In the genomic region with DNA sequence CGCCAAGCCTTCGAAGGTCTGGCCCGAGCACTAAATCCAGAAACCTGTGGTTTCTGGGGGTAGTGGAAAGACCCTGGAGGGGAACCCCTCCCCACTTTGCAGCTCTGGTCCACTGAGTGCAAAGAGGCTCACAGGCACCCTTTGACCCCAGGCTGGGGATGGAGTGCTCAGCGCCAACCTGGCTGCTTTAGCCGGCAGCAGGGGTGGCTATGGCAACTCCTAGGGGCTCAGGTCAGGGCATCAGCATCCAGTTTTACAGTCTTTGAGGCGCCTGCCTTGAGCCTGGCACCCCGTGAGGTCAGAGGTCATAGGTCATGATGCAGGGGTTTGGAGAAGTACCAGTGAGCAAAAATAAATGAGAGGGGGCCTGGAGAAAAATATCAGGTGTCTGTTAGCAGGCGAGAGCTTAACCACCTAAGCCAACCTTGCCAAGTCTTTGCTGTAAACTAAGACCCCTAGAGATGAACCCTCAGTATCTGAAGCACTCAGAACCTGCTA, we compare ENCODE assay signal across 32 cellular contexts. TPM values are rescaled to one million over a fixed set of nuclear protein-coding genes. Genes with fewer than 3 reads are reported as not detected.
"Had no signal": no experiment of that assay in that cellular context is flagged by ENCODE, and none has a peak within 500 bp of the region (broad histone marks: within the 10 kb centered on the region; RNA-seq: fewer than 3 reads in every experiment).

No MANE protein-coding gene starts in this region.

- H3K9me2 ChIP-seq: SK-N-SH had no signal

- H3K4me1 Mint-ChIP-seq: activated CD4-positive, alpha-beta T cell treated with anti-CD3 and anti-CD28 coated beads, Interleukin-2, amount 10 ng/mL, durations not matched to agents 24 days and 14 days had no signal

- FAIRE-seq: TTC549 had no signal

- H3K9ac ChIP-seq: SK-N-SH had no signal

- H3K9me3 Mint-ChIP-seq: activated CD4-positive, alpha-beta T cell treated with anti-CD3 and anti-CD28 coated beads, Interleukin-2, amount 10 ng/mL, durations not matched to agents 24 days and 14 days; activated CD8-positive, alpha-beta T cell treated with anti-CD3 and anti-CD28 coated beads for 36 hours; activated naive CD4-positive, alpha-beta T cell treated with anti-CD3 and anti-CD28 coated beads, Interleukin-2, amount 50 U/mL, for 72 hours; activated T-helper 1 cell treated with anti-CD3 and anti-CD28 coated beads, Interleukin-12 subunit alpha, Interleukin-12 subunit beta, Interleukin-2, Interleukin-4 antibody, amounts not matched to agents 30 ng/mL and 10 ng/mL and 1 ng/mL, durations not matched to agents 14 hours and 24 hours and 36 hours; T-helper 1 cell treated with Interleukin-12 subunit alpha and Interleukin-12 subunit beta and Interleukin-4 antibody, amounts not matched to agents 30 μg/mL and 1 μg/mL, for 36 hours; T-helper 2 cell treated with Interferon-gamma antibody and Interleukin-4, amounts not matched to agents 5 μg/mL and 100 μg/mL, for 36 hours had no signal

- H3K27me3 ChIP-seq: ascending aorta, cardiac muscle cell, MG63, Peyer's patch, SJSA1 had no signal

- H3K27ac ChIP-seq: ascending aorta, cardiac muscle cell, Peyer's patch, SJSA1 had no signal

- H3K36me3 Mint-ChIP-seq: activated naive CD4-positive, alpha-beta T cell treated with anti-CD3 and anti-CD28 coated beads, Interleukin-2, amount 50 U/mL, for 72 hours had no signal

- DNase-seq: activated CD4-positive, alpha-beta T cell treated with anti-CD3 and anti-CD28 coated beads, Interleukin-2, amount 10 ng/mL, durations not matched to agents 24 days and 14 days; activated CD4-positive, alpha-beta T cell treated with anti-CD3 and anti-CD28 coated beads, Interleukin-2, amount 50 U/mL, for 4 hours; activated CD8-positive, alpha-beta T cell treated with anti-CD3 and anti-CD28 coated beads for 36 hours; activated naive CD4-positive, alpha-beta T cell; activated T-cell treated with anti-CD3 and anti-CD28 coated beads, Interleukin-2, amount 50 U/mL, for 1 hour; amniotic stem cell; Kasumi-1; KG1; MG63; NCI-H1048; NCI-H1105 treated with DMSO at 0.1 percent for 48 hours; NCI-H1436; NCI-H1694; NCI-H2029; NCI-H345; NCI-H524 treated with DMSO at 0.1 percent for 48 hours; NK-92 treated with Interleukin-12 subunit alpha and Interleukin-12 subunit beta, amount 100 ng/mL, for 24 hours; PC-3; Peyer's patch; RPMI8226; SHP77 treated with DMSO at 0.1 percent for 48 hours; SK-N-SH had no signal

- H3K4me2 ChIP-seq: SK-N-SH had no signal

- H3K36me3 ChIP-seq: ascending aorta, cardiac muscle cell, MG63, Peyer's patch, SJSA1 had no signal

- H3K4me3 ChIP-seq: ascending aorta, cardiac muscle cell, MG63, Peyer's patch, SJSA1 had no signal

- H3K9me3 ChIP-seq: ascending aorta, MG63, Peyer's patch, SJSA1, SK-N-SH had no signal

- H3K4me1 ChIP-seq: ascending aorta, Peyer's patch had no signal

- ATAC-seq: activated CD8-positive, alpha-beta T cell treated with anti-CD3 and anti-CD28 coated beads for 36 hours; activated naive CD4-positive, alpha-beta T cell treated with anti-CD3 and anti-CD28 coated beads, Interleukin-2, amount 50 U/mL, for 72 hours; PC-3 had no signal

- H3K27ac Mint-ChIP-seq: activated CD4-positive, alpha-beta T cell treated with anti-CD3 and anti-CD28 coated beads, Interleukin-2, amount 10 ng/mL, durations not matched to agents 24 days and 14 days; activated CD8-positive, alpha-beta T cell treated with anti-CD3 and anti-CD28 coated beads for 36 hours; activated naive CD4-positive, alpha-beta T cell treated with anti-CD3 and anti-CD28 coated beads, Interleukin-2, amount 50 U/mL, for 72 hours; activated T-helper 1 cell treated with anti-CD3 and anti-CD28 coated beads, Interleukin-12 subunit alpha, Interleukin-12 subunit beta, Interleukin-2, Interleukin-4 antibody, amounts not matched to agents 30 ng/mL and 10 ng/mL and 1 ng/mL, durations not matched to agents 14 hours and 24 hours and 36 hours; T-helper 1 cell treated with Interleukin-12 subunit alpha and Interleukin-12 subunit beta and Interleukin-4 antibody, amounts not matched to agents 30 μg/mL and 1 μg/mL, for 36 hours; T-helper 2 cell treated with Interferon-gamma antibody and Interleukin-4, amounts not matched to agents 5 μg/mL and 100 μg/mL, for 36 hours had no signal

- H3K27me3 Mint-ChIP-seq: activated CD4-positive, alpha-beta T cell treated with anti-CD3 and anti-CD28 coated beads, Interleukin-2, amount 10 ng/mL, durations not matched to agents 24 days and 14 days; activated CD8-positive, alpha-beta T cell treated with anti-CD3 and anti-CD28 coated beads for 36 hours had no signal

- H3K4me3 Mint-ChIP-seq: activated CD4-positive, alpha-beta T cell treated with anti-CD3 and anti-CD28 coated beads, Interleukin-2, amount 10 ng/mL, durations not matched to agents 24 days and 14 days; activated CD8-positive, alpha-beta T cell treated with anti-CD3 and anti-CD28 coated beads for 36 hours; activated T-helper 1 cell treated with anti-CD3 and anti-CD28 coated beads, Interleukin-12 subunit alpha, Interleukin-12 subunit beta, Interleukin-2, Interleukin-4 antibody, amounts not matched to agents 30 ng/mL and 10 ng/mL and 1 ng/mL, durations not matched to agents 14 hours and 24 hours and 36 hours; T-helper 1 cell treated with Interleukin-12 subunit alpha and Interleukin-12 subunit beta and Interleukin-4 antibody, amounts not matched to agents 30 μg/mL and 1 μg/mL, for 36 hours; T-helper 2 cell treated with Interferon-gamma antibody and Interleukin-4, amounts not matched to agents 5 μg/mL and 100 μg/mL, for 36 hours had no signal

RNA-seq across cellular contexts. Expression of gene CA7, which starts 17.9 kb away (rescaled TPM):
- total RNA-seq: activated CD8-positive, alpha-beta memory T cell treated with anti-CD3 and anti-CD28 coated beads for 36 hours; activated naive CD4-positive, alpha-beta T cell treated with anti-CD3 and anti-CD28 coated beads, Interleukin-2, amount 50 U/mL, for 72 hours; ascending aorta; NCI-H460; PC-3; SJSA1 had no signal

RNA-seq across cellular contexts. Expression of gene CDH16, which starts 56.6 kb away (rescaled TPM):
- total RNA-seq: activated CD4-positive, alpha-beta T cell treated with anti-CD3 and anti-CD28 coated beads, Interleukin-2, amount 10 ng/mL, durations not matched to agents 24 days and 14 days; activated CD8-positive, alpha-beta memory T cell treated with anti-CD3 and anti-CD28 coated beads for 36 hours; activated CD8-positive, alpha-beta T cell treated with anti-CD3 and anti-CD28 coated beads for 36 hours; activated naive CD4-positive, alpha-beta T cell treated with anti-CD3 and anti-CD28 coated beads, Interleukin-2, amount 50 U/mL, for 72 hours; activated T-helper 1 cell treated with anti-CD3 and anti-CD28 coated beads, Interleukin-12 subunit alpha, Interleukin-12 subunit beta, Interleukin-2, Interleukin-4 antibody, amounts not matched to agents 30 ng/mL and 10 ng/mL and 1 ng/mL, durations not matched to agents 14 hours and 24 hours and 36 hours; ascending aorta; NCI-H460; PC-3; SJSA1 had no signal
- polyA plus RNA-seq: cardiac muscle cell, SK-N-SH had no signal
